ENCODE assay signal across 1 cellular context in genomic region chr17:37488607-37489196, GRCh38.
TF ChIP-seq lines count a peak whose summit lies in the region.

No MANE protein-coding gene starts in this region.

TF ChIP-seq in K562, 482 proteins besides CTCF, POLR2A, EP300 and RAD21 (continued from another document and continues in another):
- TF ChIP-seq CBX2 (IDR thresholded peaks at IDR 0.05; ENCODE audit: insufficient read depth, low read length, poor library complexity, severe bottlenecking) (no peak), NRF1 (conservative IDR thresholded peaks at IDR 0.05 in 1 of 2, IDR thresholded peaks at IDR 0.05 in 1 of 2) (no peak), MAFG (tag; conservative IDR thresholded peaks at IDR 0.05) (peak; percentile 57), GABPA (tag; conservative IDR thresholded peaks at IDR 0.05; ENCODE audit: low read depth) (0 out of 2 replicates have a peak, but pooled peaks have one; percentile 8), ZNF253 (CRISPR knock-in tag; conservative IDR thresholded peaks at IDR 0.05) (no peak), TEAD1 (CRISPR knock-in tag; IDR thresholded peaks at IDR 0.05) (no peak), ETV6 (IDR thresholded peaks at IDR 0.05; ENCODE audit: borderline replicate concordance in 1 of 2, low read depth in 2 of 2, low read length in 1 of 2) (no peak), ETV6 (CRISPR knock-in tag; IDR thresholded peaks at IDR 0.05; ENCODE audit: borderline replicate concordance) (no peak), MYBL2 (IDR thresholded peaks at IDR 0.05; ENCODE audit: low read depth) (no peak), MYBL2 (CRISPR knock-in tag; IDR thresholded peaks at IDR 0.05; ENCODE audit: borderline replicate concordance) (no peak), DACH1 (IDR thresholded peaks at IDR 0.05; ENCODE audit: partially characterized antibody) (no peak), ARID2 (IDR thresholded peaks at IDR 0.05) (no peak), CBFB (CRISPR knock-in tag; IDR thresholded peaks at IDR 0.05) (no peak), PHTF2 (CRISPR knock-in tag; IDR thresholded peaks at IDR 0.05) (no peak), GTF2F1 (IDR thresholded peaks at IDR 0.05; ENCODE audit: low read depth, low read length) (no peak), HIVEP1 (CRISPR knock-in tag; IDR thresholded peaks at IDR 0.05) (no peak), MCM2 (IDR thresholded peaks at IDR 0.05; ENCODE audit: low read depth) (no peak), ZNF589 (CRISPR knock-in tag; IDR thresholded peaks at IDR 0.05; ENCODE audit: low read depth) (no peak), PRMT5 (CRISPR knock-in tag; IDR thresholded peaks at IDR 0.05) (no peak), HDAC3 (IDR thresholded peaks at IDR 0.05; ENCODE audit: borderline replicate concordance, partially characterized antibody) (peak; percentile 24), NBN (IDR thresholded peaks at IDR 0.05; ENCODE audit: low read depth) (no peak; the same call in 1 of the 2 replicates), TFAP4 (CRISPR knock-in tag; IDR thresholded peaks at IDR 0.05; ENCODE audit: borderline replicate concordance) (no peak), BCL6 (CRISPR knock-in tag; IDR thresholded peaks at IDR 0.05) (no peak), TRIM24 (IDR thresholded peaks at IDR 0.05) (no peak), PCBP1 (IDR thresholded peaks at IDR 0.05; ENCODE audit: low read depth, low read length, poor library complexity, severe bottlenecking) (no peak), RFX1 (IDR thresholded peaks at IDR 0.05) (no peak), CBFA2T3 (IDR thresholded peaks at IDR 0.05) (no peak), ZNF79 (CRISPR knock-in tag; IDR thresholded peaks at IDR 0.05; ENCODE audit: low read depth) (no peak), MNT (conservative IDR thresholded peaks at IDR 0.05) (peak; percentile 48 to 68; a peak in 2 of 4 replicates), JUNB (CRISPR knock-in tag; conservative IDR thresholded peaks at IDR 0.05) (no peak), OTX1 (CRISPR knock-in tag; IDR thresholded peaks at IDR 0.05) (no peak), CEBPZ (IDR thresholded peaks at IDR 0.05; ENCODE audit: borderline replicate concordance, low read depth, low read length) (no peak), PTBP1 (IDR thresholded peaks at IDR 0.05; ENCODE audit: low read depth, low read length) (no peak), CSDE1 (IDR thresholded peaks at IDR 0.05) (no peak), ZNF717 (CRISPR knock-in tag; IDR thresholded peaks at IDR 0.05) (no peak), BHLHE40 (IDR thresholded peaks at IDR 0.05; ENCODE audit: low read length) (no peak), ZNF780A (CRISPR knock-in tag; IDR thresholded peaks at IDR 0.05) (no peak), FOXO4 (CRISPR knock-in tag; IDR thresholded peaks at IDR 0.05) (no peak), POLR2G (IDR thresholded peaks at IDR 0.05; ENCODE audit: low read depth, low read length) (no peak), NR2C1 (IDR thresholded peaks at IDR 0.05) (no peak), NR2C1 (tag; IDR thresholded peaks at IDR 0.05) (no peak), TBP (optimal IDR thresholded peaks at IDR 0.05; ENCODE audit: low read depth, low read length) (no peak), KLF13 (tag; IDR thresholded peaks at IDR 0.05; ENCODE audit: borderline replicate concordance, low read depth) (no peak), POLR3A (IDR thresholded peaks at IDR 0.05; ENCODE audit: borderline replicate concordance, extremely low read depth, insufficient read depth, insufficient read length) (no peak), JUND (IDR thresholded peaks at IDR 0.05; ENCODE audit: borderline replicate concordance, low read depth, low read length) (peak; percentile 20; the same call in 1 of the 2 replicates), JUND (tag; IDR thresholded peaks at IDR 0.05; ENCODE audit: borderline replicate concordance, low read depth, low read length) (no peak), SMAD4 (CRISPR knock-in tag; conservative IDR thresholded peaks at IDR 0.05) (no peak), JUN (IDR thresholded peaks at IDR 0.05; ENCODE audit: borderline replicate concordance, low read depth, low read length) (no peak), JUN (CRISPR knock-in tag; IDR thresholded peaks at IDR 0.05; ENCODE audit: borderline replicate concordance) (no peak), MECOM (CRISPR knock-in tag; IDR thresholded peaks at IDR 0.05) (no peak), ATF7 (IDR thresholded peaks at IDR 0.05) (no peak), TOE1 (IDR thresholded peaks at IDR 0.05; ENCODE audit: borderline replicate concordance) (no peak), TOE1 (CRISPR knock-in tag; IDR thresholded peaks at IDR 0.05; ENCODE audit: borderline replicate concordance, low read depth) (no peak), ATF1 (CRISPR knock-in tag; IDR thresholded peaks at IDR 0.05) (no peak), ATF1 (tag; IDR thresholded peaks at IDR 0.05) (peak; percentile 16), GTF2E2 (tag; IDR thresholded peaks at IDR 0.05) (0 out of 2 replicates have a peak, but pooled peaks have one; percentile 27), MEF2D (tag; conservative IDR thresholded peaks at IDR 0.05; ENCODE audit: low read depth) (no peak)
- TF ChIP-seq, protein P1, sequence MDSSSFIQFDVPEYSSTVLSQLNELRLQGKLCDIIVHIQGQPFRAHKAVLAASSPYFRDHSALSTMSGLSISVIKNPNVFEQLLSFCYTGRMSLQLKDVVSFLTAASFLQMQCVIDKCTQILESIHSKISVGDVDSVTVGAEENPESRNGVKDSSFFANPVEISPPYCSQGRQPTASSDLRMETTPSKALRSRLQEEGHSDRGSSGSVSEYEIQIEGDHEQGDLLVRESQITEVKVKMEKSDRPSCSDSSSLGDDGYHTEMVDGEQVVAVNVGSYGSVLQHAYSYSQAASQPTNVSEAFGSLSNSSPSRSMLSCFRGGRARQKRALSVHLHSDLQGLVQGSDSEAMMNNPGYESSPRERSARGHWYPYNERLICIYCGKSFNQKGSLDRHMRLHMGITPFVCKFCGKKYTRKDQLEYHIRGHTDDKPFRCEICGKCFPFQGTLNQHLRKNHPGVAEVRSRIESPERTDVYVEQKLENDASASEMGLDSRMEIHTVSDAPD (CRISPR knock-in tag; IDR thresholded peaks at IDR 0.05): no peak
- TF ChIP-seq, protein P2, sequence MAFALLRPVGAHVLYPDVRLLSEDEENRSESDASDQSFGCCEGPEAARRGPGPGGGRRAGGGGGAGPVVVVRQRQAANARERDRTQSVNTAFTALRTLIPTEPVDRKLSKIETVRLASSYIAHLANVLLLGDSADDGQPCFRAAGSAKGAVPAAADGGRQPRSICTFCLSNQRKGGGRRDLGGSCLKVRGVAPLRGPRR (CRISPR knock-in tag; IDR thresholded peaks at IDR 0.05): no peak
- TF ChIP-seq, protein P3, sequence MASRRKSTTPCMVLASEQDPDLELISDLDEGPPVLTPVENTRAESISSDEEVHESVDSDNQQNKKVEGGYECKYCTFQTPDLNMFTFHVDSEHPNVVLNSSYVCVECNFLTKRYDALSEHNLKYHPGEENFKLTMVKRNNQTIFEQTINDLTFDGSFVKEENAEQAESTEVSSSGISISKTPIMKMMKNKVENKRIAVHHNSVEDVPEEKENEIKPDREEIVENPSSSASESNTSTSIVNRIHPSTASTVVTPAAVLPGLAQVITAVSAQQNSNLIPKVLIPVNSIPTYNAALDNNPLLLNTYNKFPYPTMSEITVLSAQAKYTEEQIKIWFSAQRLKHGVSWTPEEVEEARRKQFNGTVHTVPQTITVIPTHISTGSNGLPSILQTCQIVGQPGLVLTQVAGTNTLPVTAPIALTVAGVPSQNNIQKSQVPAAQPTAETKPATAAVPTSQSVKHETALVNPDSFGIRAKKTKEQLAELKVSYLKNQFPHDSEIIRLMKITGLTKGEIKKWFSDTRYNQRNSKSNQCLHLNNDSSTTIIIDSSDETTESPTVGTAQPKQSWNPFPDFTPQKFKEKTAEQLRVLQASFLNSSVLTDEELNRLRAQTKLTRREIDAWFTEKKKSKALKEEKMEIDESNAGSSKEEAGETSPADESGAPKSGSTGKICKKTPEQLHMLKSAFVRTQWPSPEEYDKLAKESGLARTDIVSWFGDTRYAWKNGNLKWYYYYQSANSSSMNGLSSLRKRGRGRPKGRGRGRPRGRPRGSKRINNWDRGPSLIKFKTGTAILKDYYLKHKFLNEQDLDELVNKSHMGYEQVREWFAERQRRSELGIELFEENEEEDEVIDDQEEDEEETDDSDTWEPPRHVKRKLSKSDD (conservative IDR thresholded peaks at IDR 0.05; ENCODE audit: low read length): no peak
- TF ChIP-seq, protein P4, sequence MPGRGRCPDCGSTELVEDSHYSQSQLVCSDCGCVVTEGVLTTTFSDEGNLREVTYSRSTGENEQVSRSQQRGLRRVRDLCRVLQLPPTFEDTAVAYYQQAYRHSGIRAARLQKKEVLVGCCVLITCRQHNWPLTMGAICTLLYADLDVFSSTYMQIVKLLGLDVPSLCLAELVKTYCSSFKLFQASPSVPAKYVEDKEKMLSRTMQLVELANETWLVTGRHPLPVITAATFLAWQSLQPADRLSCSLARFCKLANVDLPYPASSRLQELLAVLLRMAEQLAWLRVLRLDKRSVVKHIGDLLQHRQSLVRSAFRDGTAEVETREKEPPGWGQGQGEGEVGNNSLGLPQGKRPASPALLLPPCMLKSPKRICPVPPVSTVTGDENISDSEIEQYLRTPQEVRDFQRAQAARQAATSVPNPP (IDR thresholded peaks at IDR 0.05; ENCODE audit: borderline replicate concordance, insufficient read depth, insufficient read length): no peak
- TF ChIP-seq, protein P5, sequence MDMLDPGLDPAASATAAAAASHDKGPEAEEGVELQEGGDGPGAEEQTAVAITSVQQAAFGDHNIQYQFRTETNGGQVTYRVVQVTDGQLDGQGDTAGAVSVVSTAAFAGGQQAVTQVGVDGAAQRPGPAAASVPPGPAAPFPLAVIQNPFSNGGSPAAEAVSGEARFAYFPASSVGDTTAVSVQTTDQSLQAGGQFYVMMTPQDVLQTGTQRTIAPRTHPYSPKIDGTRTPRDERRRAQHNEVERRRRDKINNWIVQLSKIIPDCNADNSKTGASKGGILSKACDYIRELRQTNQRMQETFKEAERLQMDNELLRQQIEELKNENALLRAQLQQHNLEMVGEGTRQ (CRISPR knock-in tag; IDR thresholded peaks at IDR 0.05): peak; percentile 39
- TF ChIP-seq, protein P6, sequence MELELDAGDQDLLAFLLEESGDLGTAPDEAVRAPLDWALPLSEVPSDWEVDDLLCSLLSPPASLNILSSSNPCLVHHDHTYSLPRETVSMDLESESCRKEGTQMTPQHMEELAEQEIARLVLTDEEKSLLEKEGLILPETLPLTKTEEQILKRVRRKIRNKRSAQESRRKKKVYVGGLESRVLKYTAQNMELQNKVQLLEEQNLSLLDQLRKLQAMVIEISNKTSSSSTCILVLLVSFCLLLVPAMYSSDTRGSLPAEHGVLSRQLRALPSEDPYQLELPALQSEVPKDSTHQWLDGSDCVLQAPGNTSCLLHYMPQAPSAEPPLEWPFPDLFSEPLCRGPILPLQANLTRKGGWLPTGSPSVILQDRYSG (tag; conservative IDR thresholded peaks at IDR 0.05; ENCODE audit: low read depth): no peak
